In the genomic region with DNA sequence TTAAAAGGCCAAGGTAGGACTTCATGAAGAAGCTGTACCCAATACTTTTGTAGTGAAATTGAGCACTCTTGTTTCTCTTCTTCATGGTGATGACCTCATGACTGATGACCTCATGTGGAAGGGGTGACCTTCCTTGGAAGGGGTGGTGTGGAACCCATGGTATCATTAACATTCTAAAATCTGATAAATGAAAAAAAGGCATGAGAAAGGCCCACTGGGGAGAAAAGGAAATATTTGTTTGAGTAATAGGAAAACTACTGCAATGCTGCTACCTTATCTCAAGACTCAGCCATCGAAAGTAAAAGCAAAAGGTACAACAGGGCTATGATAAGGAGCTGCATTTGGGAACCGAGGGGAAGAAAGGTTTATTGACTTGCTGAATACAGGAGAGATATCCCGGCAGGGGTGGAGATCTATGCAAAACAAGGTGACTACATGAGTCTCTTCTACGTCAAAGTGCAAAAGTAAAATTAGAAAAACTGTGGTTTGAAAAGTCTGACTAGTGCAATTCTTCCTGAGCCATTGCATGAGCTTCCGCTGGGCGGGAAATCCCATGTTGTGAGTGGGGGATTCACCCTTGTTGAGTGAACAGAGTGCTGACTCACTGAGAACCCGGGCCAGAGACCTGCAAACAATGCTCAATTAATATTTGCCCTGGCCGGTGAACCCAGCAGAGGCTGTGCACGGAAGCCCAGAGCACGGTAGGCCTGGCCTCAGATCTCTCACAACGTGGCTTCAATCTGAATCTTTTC, we compare ENCODE assay signal across 1 cellular context.
TF ChIP-seq lines count a peak whose summit lies in the region.

No MANE protein-coding gene starts in this region.

TF ChIP-seq in HEK293, 187 proteins besides CTCF, POLR2A, EP300 and RAD21 (continued from another document):
- TF ChIP-seq, protein P1, sequence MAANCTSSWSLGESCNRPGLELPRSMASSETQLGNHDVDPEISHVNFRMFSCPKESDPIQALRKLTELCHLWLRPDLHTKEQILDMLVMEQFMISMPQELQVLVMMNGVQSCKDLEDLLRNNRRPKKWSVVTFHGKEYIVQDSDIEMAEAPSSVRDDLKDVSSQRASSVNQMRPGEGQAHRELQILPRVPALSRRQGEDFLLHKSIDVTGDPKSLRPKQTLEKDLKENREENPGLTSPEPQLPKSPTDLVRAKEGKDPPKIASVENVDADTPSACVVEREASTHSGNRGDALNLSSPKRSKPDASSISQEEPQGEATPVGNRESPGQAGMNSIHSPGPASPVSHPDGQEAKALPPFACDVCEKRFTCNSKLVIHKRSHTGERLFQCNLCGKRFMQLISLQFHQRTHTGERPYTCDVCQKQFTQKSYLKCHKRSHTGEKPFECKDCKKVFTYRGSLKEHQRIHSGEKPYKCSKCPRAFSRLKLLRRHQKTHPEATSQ (tag by site-specific recombination; IDR thresholded peaks at IDR 0.05), result no peak
- peak; percentile 49; the same call in 1 of the 2 replicates for TF ChIP-seq ZNF660 (tag by site-specific recombination; IDR thresholded peaks at IDR 0.05)
- TF ChIP-seq YY2 (tag by site-specific recombination; IDR thresholded peaks at IDR 0.05), result no peak
- no peak for TF ChIP-seq ZNF837 (tag by site-specific recombination; IDR thresholded peaks at IDR 0.05)
- peak; percentile 33; the same call in 1 of the 2 replicates for TF ChIP-seq PRDM1 (tag by site-specific recombination; IDR thresholded peaks at IDR 0.05)
- TF ChIP-seq ZNF394 (tag by site-specific recombination; IDR thresholded peaks at IDR 0.05; ENCODE audit: borderline replicate concordance), result 0 out of 2 replicates have a peak, but pooled peaks have one; percentile 14
- no peak for TF ChIP-seq ZNF626 (tag by site-specific recombination; IDR thresholded peaks at IDR 0.05)
- no peak for TF ChIP-seq ZNF121 (tag by site-specific recombination; IDR thresholded peaks at IDR 0.05)
- no peak for TF ChIP-seq ZFP3 (tag by site-specific recombination; IDR thresholded peaks at IDR 0.05; ENCODE audit: low read depth)
- no peak for TF ChIP-seq ZNF311 (tag by site-specific recombination; IDR thresholded peaks at IDR 0.05; ENCODE audit: borderline replicate concordance)
- TF ChIP-seq ZNF146 (tag by site-specific recombination; IDR thresholded peaks at IDR 0.05), result no peak
- no peak for TF ChIP-seq ZNF501 (tag by site-specific recombination; IDR thresholded peaks at IDR 0.05)
- TF ChIP-seq ZNF24 (tag by site-specific recombination; IDR thresholded peaks at IDR 0.05), result no peak
- no peak for TF ChIP-seq ZNF155 (tag by site-specific recombination; IDR thresholded peaks at IDR 0.05)
- no peak for TF ChIP-seq ZNF16 (tag by site-specific recombination; IDR thresholded peaks at IDR 0.05; ENCODE audit: low read depth)
- TF ChIP-seq, protein P2, sequence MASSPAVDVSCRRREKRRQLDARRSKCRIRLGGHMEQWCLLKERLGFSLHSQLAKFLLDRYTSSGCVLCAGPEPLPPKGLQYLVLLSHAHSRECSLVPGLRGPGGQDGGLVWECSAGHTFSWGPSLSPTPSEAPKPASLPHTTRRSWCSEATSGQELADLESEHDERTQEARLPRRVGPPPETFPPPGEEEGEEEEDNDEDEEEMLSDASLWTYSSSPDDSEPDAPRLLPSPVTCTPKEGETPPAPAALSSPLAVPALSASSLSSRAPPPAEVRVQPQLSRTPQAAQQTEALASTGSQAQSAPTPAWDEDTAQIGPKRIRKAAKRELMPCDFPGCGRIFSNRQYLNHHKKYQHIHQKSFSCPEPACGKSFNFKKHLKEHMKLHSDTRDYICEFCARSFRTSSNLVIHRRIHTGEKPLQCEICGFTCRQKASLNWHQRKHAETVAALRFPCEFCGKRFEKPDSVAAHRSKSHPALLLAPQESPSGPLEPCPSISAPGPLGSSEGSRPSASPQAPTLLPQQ (tag by site-specific recombination; IDR thresholded peaks at IDR 0.05), result no peak
- TF ChIP-seq ZNF366 (tag by site-specific recombination; conservative IDR thresholded peaks at IDR 0.05), result 0 out of 2 replicates have a peak, but pooled peaks have one; percentile 23
- no peak for TF ChIP-seq ZNF707 (tag by site-specific recombination; IDR thresholded peaks at IDR 0.05)
- TF ChIP-seq TCF7L2 (IDR thresholded peaks at IDR 0.05; ENCODE audit: borderline replicate concordance, low read depth, low read length), result no peak
- TF ChIP-seq ZNF521 (tag by site-specific recombination; IDR thresholded peaks at IDR 0.05), result no peak
- TF ChIP-seq, protein P3, sequence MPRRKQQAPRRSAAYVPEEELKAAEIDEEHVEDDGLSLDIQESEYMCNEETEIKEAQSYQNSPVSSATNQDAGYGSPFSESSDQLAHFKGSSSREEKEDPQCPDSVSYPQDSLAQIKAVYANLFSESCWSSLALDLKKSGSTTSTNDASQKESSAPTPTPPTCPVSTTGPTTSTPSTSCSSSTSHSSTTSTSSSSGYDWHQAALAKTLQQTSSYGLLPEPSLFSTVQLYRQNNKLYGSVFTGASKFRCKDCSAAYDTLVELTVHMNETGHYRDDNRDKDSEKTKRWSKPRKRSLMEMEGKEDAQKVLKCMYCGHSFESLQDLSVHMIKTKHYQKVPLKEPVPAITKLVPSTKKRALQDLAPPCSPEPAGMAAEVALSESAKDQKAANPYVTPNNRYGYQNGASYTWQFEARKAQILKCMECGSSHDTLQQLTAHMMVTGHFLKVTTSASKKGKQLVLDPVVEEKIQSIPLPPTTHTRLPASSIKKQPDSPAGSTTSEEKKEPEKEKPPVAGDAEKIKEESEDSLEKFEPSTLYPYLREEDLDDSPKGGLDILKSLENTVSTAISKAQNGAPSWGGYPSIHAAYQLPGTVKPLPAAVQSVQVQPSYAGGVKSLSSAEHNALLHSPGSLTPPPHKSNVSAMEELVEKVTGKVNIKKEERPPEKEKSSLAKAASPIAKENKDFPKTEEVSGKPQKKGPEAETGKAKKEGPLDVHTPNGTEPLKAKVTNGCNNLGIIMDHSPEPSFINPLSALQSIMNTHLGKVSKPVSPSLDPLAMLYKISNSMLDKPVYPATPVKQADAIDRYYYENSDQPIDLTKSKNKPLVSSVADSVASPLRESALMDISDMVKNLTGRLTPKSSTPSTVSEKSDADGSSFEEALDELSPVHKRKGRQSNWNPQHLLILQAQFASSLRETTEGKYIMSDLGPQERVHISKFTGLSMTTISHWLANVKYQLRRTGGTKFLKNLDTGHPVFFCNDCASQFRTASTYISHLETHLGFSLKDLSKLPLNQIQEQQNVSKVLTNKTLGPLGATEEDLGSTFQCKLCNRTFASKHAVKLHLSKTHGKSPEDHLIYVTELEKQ (tag by site-specific recombination; IDR thresholded peaks at IDR 0.05; ENCODE audit: borderline replicate concordance), result no peak
- TF ChIP-seq ZBTB20 (tag by site-specific recombination; IDR thresholded peaks at IDR 0.05), result no peak
- TF ChIP-seq ZSCAN23 (tag by site-specific recombination; IDR thresholded peaks at IDR 0.05), result no peak
- TF ChIP-seq ZNF175 (tag by site-specific recombination; IDR thresholded peaks at IDR 0.05), result no peak
- no peak for TF ChIP-seq REPIN1 (tag by site-specific recombination; IDR thresholded peaks at IDR 0.05; ENCODE audit: low read depth)
- no peak for TF ChIP-seq ZNF18 (tag by site-specific recombination; IDR thresholded peaks at IDR 0.05)
- no peak for TF ChIP-seq MYNN (tag by site-specific recombination; IDR thresholded peaks at IDR 0.05; ENCODE audit: borderline replicate concordance)
